ENCODE assay signal across 1 cellular context in genomic region chr10:42753507-42754154, GRCh38.
TF ChIP-seq lines count a peak whose summit lies in the region.

No MANE protein-coding gene starts in this region.

TF ChIP-seq in WTC11, 78 proteins besides CTCF, POLR2A, EP300 and RAD21 (continued from another document):
- TF ChIP-seq ATF6 (CRISPR knock-in tag; IDR thresholded peaks at IDR 0.05) = no peak
- no peak for TF ChIP-seq ETV6 (CRISPR knock-in tag; IDR thresholded peaks at IDR 0.05)
- 0 out of 2 replicates have a peak, but pooled peaks have one; percentile 43 for TF ChIP-seq FOXK1 (CRISPR knock-in tag; IDR thresholded peaks at IDR 0.05)
- TF ChIP-seq ELF4 (CRISPR knock-in tag; IDR thresholded peaks at IDR 0.05; ENCODE audit: low read depth) = no peak; the same call in 1 of the 2 replicates
- peak; percentile 58; the same call in 1 of the 2 replicates for TF ChIP-seq IRF1 (CRISPR knock-in tag; IDR thresholded peaks at IDR 0.05)
- peak; percentile 60; the same call in 1 of the 2 replicates for TF ChIP-seq NFE2L1 (CRISPR knock-in tag; IDR thresholded peaks at IDR 0.05)
- 0 out of 2 replicates have a peak, but pooled peaks have one; percentile 22 for TF ChIP-seq ZNF232 (CRISPR knock-in tag; IDR thresholded peaks at IDR 0.05)
- TF ChIP-seq NFYB (CRISPR knock-in tag; conservative IDR thresholded peaks at IDR 0.05; ENCODE audit: low read depth) = 0 out of 2 replicates have a peak, but pooled peaks have one; percentile 10
- TF ChIP-seq E2F4 (CRISPR knock-in tag; IDR thresholded peaks at IDR 0.05; ENCODE audit: borderline replicate concordance, low read depth) = peak; percentile 72; the same call in 1 of the 2 replicates
- peak; percentile 48; the same call in 1 of the 2 replicates for TF ChIP-seq RELA (CRISPR knock-in tag; IDR thresholded peaks at IDR 0.05; ENCODE audit: borderline replicate concordance)
